In genomic region chr19:55301459-55302331, GRCh38 we compare ENCODE assay signal across 8 cellular contexts. TPM values are rescaled to one million over a fixed set of nuclear protein-coding genes. Genes with fewer than 3 reads are reported as not detected.
A peak's percentile ranks its signal among the peaks of the same experiment; 100 is the strongest.
DNase-seq lines count a peak whose midpoint lies in the region; ATAC-seq and TF ChIP-seq lines count a peak whose summit lies in the region.

No MANE protein-coding gene starts in this region.

- H3K4me3 Mint-ChIP-seq in naive thymus-derived CD8-positive, alpha-beta T cell = peak overlapping the region; percentile 84 to 95 (median 90)
- H3K4me3 Mint-ChIP-seq in stimulated activated naive B cell treated with anti-CD40 and anti-IgM and Interleukin-4, amounts not matched to agents 10 μg/mL and 1 μg/mL and 100 μg/mL, for 72 hours = peak overlapping the region; percentile 90 to 96

- H3K27ac Mint-ChIP-seq in naive thymus-derived CD8-positive, alpha-beta T cell = peak overlapping the region; percentile 73 to 96 (median 92)
- peak overlapping the region; percentile 78 for H3K27ac Mint-ChIP-seq in stimulated activated naive B cell treated with anti-CD40 and anti-IgM and Interleukin-4, amounts not matched to agents 10 μg/mL and 1 μg/mL and 100 μg/mL, for 72 hours

- H3K27ac ChIP-seq in esophagus muscularis mucosa (replicated peaks in 1 of 4) = peak overlapping the region in 1 of 4 donors; percentile 10

- no peaks in the 10 kb centered on the region for H3K27me3 ChIP-seq in esophagus muscularis mucosa

- peaks cover 1 to 67% (median 34%) of the 10 kb centered on the region in 4 donors for H3K36me3 ChIP-seq in esophagus muscularis mucosa

- H3K9me3 Mint-ChIP-seq in naive thymus-derived CD8-positive, alpha-beta T cell = no peaks in the 10 kb centered on the region
- peaks cover 0 to 2% of the 10 kb centered on the region in 2 donors for H3K9me3 Mint-ChIP-seq in stimulated activated naive B cell treated with anti-CD40 and anti-IgM and Interleukin-4, amounts not matched to agents 10 μg/mL and 1 μg/mL and 100 μg/mL, for 72 hours

- WGBS in esophagus muscularis mucosa = 18% methylated on average over 30 of the region's 42 CpGs

- peak; percentile 14 for TF ChIP-seq POLR2A in GM18951 (IDR thresholded peaks at IDR 0.05; ENCODE audit: extremely low read depth, insufficient read depth, insufficient read length)
- TF ChIP-seq POLR2A in esophagus muscularis mucosa (IDR thresholded peaks at IDR 0.05; ENCODE audit: low read depth) = no peak

- peak in 2 of 3 experiments; percentile 98 to 99 for TF ChIP-seq CTCF in esophagus muscularis mucosa (IDR thresholded peaks at IDR 0.05)

- H3K27me3 Mint-ChIP-seq in naive thymus-derived CD8-positive, alpha-beta T cell = peaks cover 0 to 3% (median 0%) of the 10 kb centered on the region in 5 donors
- peaks cover 5 to 6% of the 10 kb centered on the region in 2 donors for H3K27me3 Mint-ChIP-seq in stimulated activated naive B cell treated with anti-CD40 and anti-IgM and Interleukin-4, amounts not matched to agents 10 μg/mL and 1 μg/mL and 100 μg/mL, for 72 hours

- peak; percentile 92 to 94 for ATAC-seq in naive thymus-derived CD8-positive, alpha-beta T cell
- peak; percentile 94 for ATAC-seq in stimulated activated naive B cell treated with anti-CD40 and anti-IgM and Interleukin-4, amounts not matched to agents 10 μg/mL and 1 μg/mL and 100 μg/mL, for 72 hours (replicated peaks)

- POLR2A ChIA-PET in naive thymus-derived CD8-positive, alpha-beta T cell (lab: Charles Lee) = interaction anchor here (0.7 to 2.8 kb wide), 12 partner anchors 9 to 107 kb away, joined by 3 to 21 read pairs (median 4); partner anchors contain the start of genes BRSK1, HSPBP1, KMT5C and PPP6R1

- H3K4me3 ChIP-seq in esophagus muscularis mucosa = peak overlapping the region; percentile 36 to 50 (median 38)

- no peak for TF ChIP-seq EP300 in esophagus muscularis mucosa (IDR thresholded peaks at IDR 0.05)

- no peaks in the 10 kb centered on the region for H3K36me3 Mint-ChIP-seq in naive thymus-derived CD8-positive, alpha-beta T cell
- peaks cover 0 to 3% of the 10 kb centered on the region in 2 donors for H3K36me3 Mint-ChIP-seq in stimulated activated naive B cell treated with anti-CD40 and anti-IgM and Interleukin-4, amounts not matched to agents 10 μg/mL and 1 μg/mL and 100 μg/mL, for 72 hours

- in situ Hi-C loops in GM18951 (cut with MboI; ENCODE audit: low sequenced_read_pairs, unreplicated experiment) = no loop called here

- H3K4me1 ChIP-seq in esophagus muscularis mucosa = peaks cover 9 to 12% (median 10%) of the 10 kb centered on the region in 4 donors

- intact Hi-C loops in esophagus muscularis mucosa (cut with DNase I) = loop anchor here (5.0 to 10.0 kb wide), 3 partner anchors 41 to 113 kb away; partner anchors contain the start of gene TMEM238

- peaks cover 5 to 14% (median 11%) of the 10 kb centered on the region in 4 donors for H3K4me1 Mint-ChIP-seq in naive thymus-derived CD8-positive, alpha-beta T cell
- peaks cover 3 to 13% of the 10 kb centered on the region in 2 donors for H3K4me1 Mint-ChIP-seq in stimulated activated naive B cell treated with anti-CD40 and anti-IgM and Interleukin-4, amounts not matched to agents 10 μg/mL and 1 μg/mL and 100 μg/mL, for 72 hours

- no peaks in the 10 kb centered on the region for H3K9me3 ChIP-seq in esophagus muscularis mucosa

- peak; percentile 99 for DNase-seq in AG08396 (ENCODE audit: low spot score)
- peak; percentile 96 for DNase-seq in HT-29 (ENCODE audit: low spot score)
- DNase-seq in OCI-M1 (lab: John Stamatoyannopoulos, UW) = peak; percentile 92
- peak; percentile 98 for DNase-seq in activated T-cell treated with anti-CD3 and anti-CD28 coated beads, Interleukin-2, amount 50 U/mL, for 1 hour
- peak; percentile 94 for DNase-seq in esophagus muscularis mucosa (ENCODE audit: extremely low spot score)
- peak; percentile 91 to 99 (median 94) for DNase-seq in naive thymus-derived CD8-positive, alpha-beta T cell
- DNase-seq in stimulated activated naive B cell treated with anti-CD40 and anti-IgM and Interleukin-4, amounts not matched to agents 10 μg/mL and 1 μg/mL and 100 μg/mL, for 72 hours = peak; percentile 90

RNA-seq across cellular contexts. Expression of gene BRSK1, which starts 17.9 kb away (rescaled TPM):
- total RNA-seq in HT-29 (2014; rRNA removed; shearing (Covaris generic)) = 0.37 and 1.9 TPM in 2 replicates
- 10 to 100 TPM in 1 of 4 donors, 1 to 10 TPM in 3; 3.3 to 16.9 (median 6.7) TPM for total RNA-seq in esophagus muscularis mucosa
- 1 to 10 TPM; 1.9 to 2.9 TPM for total RNA-seq in naive thymus-derived CD8-positive, alpha-beta T cell
- under 1 TPM in 1 of 3 donors, not detected in 2; 0.24 TPM for polyA plus RNA-seq in naive thymus-derived CD8-positive, alpha-beta T cell

RNA-seq across cellular contexts. Expression of gene HSPBP1, which starts 21.8 kb away (rescaled TPM):
- 173 and 177 TPM in 2 replicates for total RNA-seq in HT-29 (2014; rRNA removed; shearing (Covaris generic))
- total RNA-seq in esophagus muscularis mucosa = 10 to 100 TPM; 28.5 to 44.0 (median 32.2) TPM
- 10 to 100 TPM; 20.3 to 20.4 TPM for total RNA-seq in naive thymus-derived CD8-positive, alpha-beta T cell
- polyA plus RNA-seq in naive thymus-derived CD8-positive, alpha-beta T cell = 10 to 100 TPM; 38.6 to 44.8 (median 42.5) TPM

RNA-seq across cellular contexts. Expression of gene TMEM150B, which starts 23.4 kb away (rescaled TPM):
- total RNA-seq in HT-29 (2014; rRNA removed; shearing (Covaris generic)) = 12.5 and 19.7 TPM in 2 replicates
- 1 to 10 TPM in 3 of 4 donors, under 1 TPM in 1; 0.83 to 5.2 (median 2.7) TPM for total RNA-seq in esophagus muscularis mucosa
- not detected for total RNA-seq in naive thymus-derived CD8-positive, alpha-beta T cell
- not detected for polyA plus RNA-seq in naive thymus-derived CD8-positive, alpha-beta T cell

RNA-seq across cellular contexts. Expression of gene KMT5C, which starts 38.0 kb away (rescaled TPM):
- 86.3 and 96.2 TPM in 2 replicates for total RNA-seq in HT-29 (2014; rRNA removed; shearing (Covaris generic))
- total RNA-seq in esophagus muscularis mucosa = 1 to 10 TPM; 5.0 to 8.7 (median 8.1) TPM
- 10 to 100 TPM; 19.2 to 21.8 TPM for total RNA-seq in naive thymus-derived CD8-positive, alpha-beta T cell
- polyA plus RNA-seq in naive thymus-derived CD8-positive, alpha-beta T cell = 1 to 10 TPM; 1.7 to 2.5 (median 2.1) TPM

RNA-seq across cellular contexts. Expression of gene PPP6R1, which starts 42.9 kb away (rescaled TPM):
- total RNA-seq in HT-29 (2014; rRNA removed; shearing (Covaris generic)) = 111 and 131 TPM in 2 replicates
- 10 to 100 TPM; 37.4 to 75.5 (median 45.6) TPM for total RNA-seq in esophagus muscularis mucosa
- total RNA-seq in naive thymus-derived CD8-positive, alpha-beta T cell = 100 to 1,000 TPM; 167 to 168 TPM
- 100 to 1,000 TPM in 1 of 3 donors, 10 to 100 TPM in 2; 57.3 to 131 (median 60.9) TPM for polyA plus RNA-seq in naive thymus-derived CD8-positive, alpha-beta T cell
